17 cellular contexts compared by ENCODE assay signal in genomic region chr6:45630314-45630713, GRCh38.
DNase-seq lines count a peak whose midpoint lies in the region; ATAC-seq and TF ChIP-seq lines count a peak whose summit lies in the region.
"Had no signal": no experiment of that assay in that cellular context is flagged by ENCODE, and none has a peak within 500 bp of the region (broad histone marks: within the 10 kb centered on the region; RNA-seq: fewer than 3 reads in every experiment).

No MANE protein-coding gene starts in this region.

- no peak overlapping the region for H2AK5ac ChIP-seq in mesenchymal stem cell (ENCODE audit: low read length, severe bottlenecking)

- ATAC-seq in body of pancreas (peak; percentile 45), sciatic nerve (peak; percentile 74)
- ATAC-seq: A549, Panc1 had no signal

- H2BK12ac ChIP-seq in mesenchymal stem cell (ENCODE audit: low read length in 2 of 2) = peak overlapping the region in 1 of 2 experiments; percentile 80

- no peak overlapping the region for H4K8ac ChIP-seq in mesenchymal stem cell (ENCODE audit: low read length)

- peak overlapping the region; percentile 72 for H3K27ac ChIP-seq in GM23248
- no peak overlapping the region for H3K27ac ChIP-seq in body of pancreas
- H3K27ac ChIP-seq in mesenchymal stem cell (ENCODE audit: low read length, poor library complexity, severe bottlenecking) = no peak overlapping the region
- H3K27ac ChIP-seq: A549, BLaER1 had no signal

- H4K91ac ChIP-seq in mesenchymal stem cell (ENCODE audit: low read length) = no peak overlapping the region

- H3K4ac ChIP-seq in mesenchymal stem cell (ENCODE audit: low read depth in 1 of 2, low read length in 2 of 2) = no peak overlapping the region

- peaks cover 36% of the 10 kb centered on the region for H3F3A ChIP-seq in GM23248 (ENCODE audit: insufficient read depth)

- H3K4me1 ChIP-seq in GM23248 (ENCODE audit: insufficient read depth) (peaks cover 40% of the 10 kb centered on the region), body of pancreas (no peaks in the 10 kb centered on the region), mesenchymal stem cell (ENCODE audit: control insufficient read depth, insufficient read depth, low read depth, low read length) (peaks cover 8% of the 10 kb centered on the region)
- H3K4me1 ChIP-seq: A549, BLaER1, HAP-1 had no signal

- in situ Hi-C loops in GM23248 (cut with MboI) = no loop called here

- H2AFZ ChIP-seq in GM23248 (peak overlapping the region; percentile 64), mesenchymal stem cell (ENCODE audit: low read depth, low read length) (no peak overlapping the region)

- peak overlapping the region; percentile 31 for H2BK15ac ChIP-seq in mesenchymal stem cell (ENCODE audit: low read depth, poor library complexity, severe bottlenecking)

- H3K14ac ChIP-seq in mesenchymal stem cell (ENCODE audit: low read length in 2 of 2) = no peak overlapping the region

- intact Hi-C loops in body of pancreas (cut with DNase I) = no loop called here
- intact Hi-C loops in sciatic nerve (cut with DNase I) = no loop called here

- 31 to 67% methylated on average over 1 to 2 of the region's 2 CpGs for WGBS in GM23248 (ENCODE audit: low coverage in 1 of 2, low lambda C conversion rate in 2 of 2, missing lambda C conversion rate in 2 of 2), 2 experiments
- 69 to 70% methylated on average over 2 of the region's 2 CpGs for WGBS in body of pancreas, 2 donors
- WGBS in mesenchymal stem cell = 71% methylated on average over 2 of the region's 2 CpGs

- no peaks in the 10 kb centered on the region for H3K79me2 ChIP-seq in GM23248 (ENCODE audit: insufficient read depth)

- no peaks in the 10 kb centered on the region for H3K36me3 ChIP-seq in GM23248 (ENCODE audit: low read depth)
- H3K36me3 ChIP-seq in body of pancreas (replicated peaks in 1 of 2; ENCODE audit: insufficient read depth in 1 of 2, low read depth in 2 of 2) = no peaks in the 10 kb centered on the region
- H3K36me3 ChIP-seq in mesenchymal stem cell (ENCODE audit: control insufficient read depth in 1 of 2, insufficient read depth in 2 of 2, low read depth in 1 of 2, low read length in 2 of 2) = no peaks in the 10 kb centered on the region
- H3K36me3 ChIP-seq: BLaER1, HAP-1 had no signal

- peaks cover 2% of the 10 kb centered on the region for H3K79me1 ChIP-seq in mesenchymal stem cell (replicated peaks; ENCODE audit: low read length, poor library complexity, severe bottlenecking)

- no peak overlapping the region for H3K4me3 ChIP-seq in GM23248
- H3K4me3 ChIP-seq in body of pancreas = no peak overlapping the region
- H3K4me3 ChIP-seq in mesenchymal stem cell (ENCODE audit: insufficient read depth in 1 of 2, low read depth in 1 of 2, low read length in 2 of 2) = no peak overlapping the region
- H3K4me3 ChIP-seq: A549, BLaER1, HAP-1 had no signal

- no peak overlapping the region for H3K18ac ChIP-seq in mesenchymal stem cell (ENCODE audit: low read depth in 1 of 2, low read length in 2 of 2)

- H3K9me3 ChIP-seq in GM23248 (ENCODE audit: low read depth) (no peaks in the 10 kb centered on the region), body of pancreas (no peaks in the 10 kb centered on the region), mesenchymal stem cell (ENCODE audit: control insufficient read depth, low read length) (no peaks in the 10 kb centered on the region)
- H3K9me3 ChIP-seq: A549, BLaER1, HAP-1 had no signal

- no peak overlapping the region for H2BK120ac ChIP-seq in mesenchymal stem cell (ENCODE audit: low read depth, low read length)

- H3K9ac ChIP-seq in GM23248 (peak overlapping the region; percentile 17; the same call in 1 of the 2 replicates), mesenchymal stem cell (ENCODE audit: low read length) (no peak overlapping the region)
- H3K9ac ChIP-seq: BLaER1 had no signal

- DNase-seq in GM23248 (peak; percentile 39), body of pancreas (no peak), mesenchymal stem cell (no peak), sciatic nerve (ENCODE audit: low spot score) (no peak), RKO (ENCODE audit: low spot score) (no peak), activated gamma-delta T cell (lab: John Stamatoyannopoulos, UW) (no peak), mucosa of gallbladder (ENCODE audit: low spot score) (no peak)
- DNase-seq: CD4-positive, alpha-beta T cell; DMS79; KG1; NCI-H1105; NCI-H2029 treated with DMSO at 0.1 percent for 48 hours; NCI-H226 had no signal

- H4K20me1 ChIP-seq in GM23248 (ENCODE audit: insufficient read depth) = no peaks in the 10 kb centered on the region
- H4K20me1 ChIP-seq: BLaER1 had no signal

- peak overlapping the region; percentile 32 for H3K4me2 ChIP-seq in GM23248 (ENCODE audit: unreplicated experiment)
- no peak overlapping the region for H3K4me2 ChIP-seq in mesenchymal stem cell (ENCODE audit: low read length, poor library complexity, severe bottlenecking)
- H3K4me2 ChIP-seq: A549, BLaER1 had no signal

- H2BK5ac ChIP-seq in mesenchymal stem cell (ENCODE audit: low read depth, low read length, poor library complexity, severe bottlenecking) = no peak overlapping the region

- no peaks in the 10 kb centered on the region for H3K9me2 ChIP-seq in GM23248 (ENCODE audit: insufficient read depth)

- H3K23ac ChIP-seq in mesenchymal stem cell (ENCODE audit: low read length in 2 of 2) = peak overlapping the region in 1 of 2 experiments; percentile 11

- TF ChIP-seq POLR2A in body of pancreas (IDR thresholded peaks at IDR 0.05) = no peak

- no peak for TF ChIP-seq CTCF in body of pancreas (IDR thresholded peaks at IDR 0.05)

- H3K27me3 ChIP-seq in GM23248 (replicated peaks; ENCODE audit: insufficient read depth) = no peaks in the 10 kb centered on the region
- H3K27me3 ChIP-seq in body of pancreas = no peaks in the 10 kb centered on the region
- H3K27me3 ChIP-seq in mesenchymal stem cell (ENCODE audit: control insufficient read depth in 1 of 2, insufficient read depth in 1 of 2, low read length in 2 of 2) = no peaks in the 10 kb centered on the region
- H3K27me3 ChIP-seq: BLaER1 had no signal
